1 cellular context compared by ENCODE assay signal in the genomic region with DNA sequence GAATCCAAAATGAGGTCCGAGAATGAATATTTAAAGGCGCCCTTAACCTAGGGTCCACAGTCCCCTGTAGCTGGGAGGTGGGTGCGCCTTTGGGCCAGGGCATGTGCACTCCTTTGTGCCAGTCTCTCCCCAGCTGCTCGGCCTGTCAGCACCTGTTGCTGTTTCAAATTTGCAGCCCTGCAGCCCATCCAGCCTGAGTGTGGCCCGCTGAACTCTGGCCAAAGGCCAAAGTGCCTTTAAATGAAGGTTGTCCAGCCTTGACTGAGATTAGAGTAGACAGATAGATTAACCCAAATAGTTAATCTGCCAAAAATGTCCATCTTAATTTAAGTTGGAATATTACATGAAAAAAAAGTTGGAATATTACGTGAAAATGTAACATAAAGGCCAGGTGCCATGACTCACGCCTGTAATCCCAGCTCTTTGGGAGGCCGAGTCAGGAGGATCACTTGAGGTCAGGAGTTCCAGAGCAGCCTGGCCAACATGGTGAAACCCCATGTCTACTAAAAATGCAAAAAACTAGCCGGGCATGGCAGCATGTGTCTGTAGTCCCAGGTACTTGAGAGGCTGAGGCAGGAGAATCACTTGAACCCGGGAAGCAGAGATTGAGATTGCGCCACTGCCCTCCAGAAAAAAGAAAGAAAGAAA.
TF ChIP-seq lines count a peak whose summit lies in the region.

No MANE protein-coding gene starts in this region.

TF ChIP-seq in H1, 55 proteins besides CTCF, POLR2A, EP300 and RAD21:
- no peak for TF ChIP-seq SP1 (IDR thresholded peaks at IDR 0.05; ENCODE audit: low read depth, low read length)
- no peak for TF ChIP-seq RXRA (IDR thresholded peaks at IDR 0.05; ENCODE audit: insufficient read depth, low read depth, low read length)
- TF ChIP-seq, protein P1, sequence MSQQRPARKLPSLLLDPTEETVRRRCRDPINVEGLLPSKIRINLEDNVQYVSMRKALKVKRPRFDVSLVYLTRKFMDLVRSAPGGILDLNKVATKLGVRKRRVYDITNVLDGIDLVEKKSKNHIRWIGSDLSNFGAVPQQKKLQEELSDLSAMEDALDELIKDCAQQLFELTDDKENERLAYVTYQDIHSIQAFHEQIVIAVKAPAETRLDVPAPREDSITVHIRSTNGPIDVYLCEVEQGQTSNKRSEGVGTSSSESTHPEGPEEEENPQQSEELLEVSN (IDR thresholded peaks at IDR 0.05): no peak
- TF ChIP-seq CEBPB (IDR thresholded peaks at IDR 0.05; ENCODE audit: low read depth, low read length): no peak
- no peak for TF ChIP-seq HDAC2 (IDR thresholded peaks at IDR 0.05; ENCODE audit: borderline replicate concordance in 1 of 2, low read depth in 2 of 2, low read length in 2 of 2)
- no peak for TF ChIP-seq POU5F1 (IDR thresholded peaks at IDR 0.05; ENCODE audit: low read depth, low read length)
- TF ChIP-seq, protein P2, sequence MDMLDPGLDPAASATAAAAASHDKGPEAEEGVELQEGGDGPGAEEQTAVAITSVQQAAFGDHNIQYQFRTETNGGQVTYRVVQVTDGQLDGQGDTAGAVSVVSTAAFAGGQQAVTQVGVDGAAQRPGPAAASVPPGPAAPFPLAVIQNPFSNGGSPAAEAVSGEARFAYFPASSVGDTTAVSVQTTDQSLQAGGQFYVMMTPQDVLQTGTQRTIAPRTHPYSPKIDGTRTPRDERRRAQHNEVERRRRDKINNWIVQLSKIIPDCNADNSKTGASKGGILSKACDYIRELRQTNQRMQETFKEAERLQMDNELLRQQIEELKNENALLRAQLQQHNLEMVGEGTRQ (IDR thresholded peaks at IDR 0.05; ENCODE audit: low read length): no peak
- TF ChIP-seq GTF2F1 (IDR thresholded peaks at IDR 0.05; ENCODE audit: borderline replicate concordance, low read depth, low read length): no peak
- TF ChIP-seq YY1 (IDR thresholded peaks at IDR 0.05; ENCODE audit: low read depth, low read length): no peak
- no peak for TF ChIP-seq TAF1 (IDR thresholded peaks at IDR 0.05; ENCODE audit: low read depth, low read length)
- TF ChIP-seq, protein P3, sequence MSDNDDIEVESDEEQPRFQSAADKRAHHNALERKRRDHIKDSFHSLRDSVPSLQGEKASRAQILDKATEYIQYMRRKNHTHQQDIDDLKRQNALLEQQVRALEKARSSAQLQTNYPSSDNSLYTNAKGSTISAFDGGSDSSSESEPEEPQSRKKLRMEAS (IDR thresholded peaks at IDR 0.05): no peak
- TF ChIP-seq JUND (IDR thresholded peaks at IDR 0.05; ENCODE audit: low read length): no peak
- no peak for TF ChIP-seq EGR1 (IDR thresholded peaks at IDR 0.05; ENCODE audit: borderline replicate concordance, low read depth, low read length)
- TF ChIP-seq SAP30 (IDR thresholded peaks at IDR 0.05; ENCODE audit: insufficient read depth, insufficient replicate concordance, low read length): no peak
- TF ChIP-seq KDM4A (IDR thresholded peaks at IDR 0.05; ENCODE audit: low read depth, low read length, severe bottlenecking): no peak
- no peak for TF ChIP-seq CBX5 (IDR thresholded peaks at IDR 0.05; ENCODE audit: low read depth, low read length)
- no peak for TF ChIP-seq NANOG (IDR thresholded peaks at IDR 0.05; ENCODE audit: insufficient read depth, low read depth, low read length, poor library complexity, severe bottlenecking)
